ENCODE assay signal across 9 cellular contexts in the genomic region with DNA sequence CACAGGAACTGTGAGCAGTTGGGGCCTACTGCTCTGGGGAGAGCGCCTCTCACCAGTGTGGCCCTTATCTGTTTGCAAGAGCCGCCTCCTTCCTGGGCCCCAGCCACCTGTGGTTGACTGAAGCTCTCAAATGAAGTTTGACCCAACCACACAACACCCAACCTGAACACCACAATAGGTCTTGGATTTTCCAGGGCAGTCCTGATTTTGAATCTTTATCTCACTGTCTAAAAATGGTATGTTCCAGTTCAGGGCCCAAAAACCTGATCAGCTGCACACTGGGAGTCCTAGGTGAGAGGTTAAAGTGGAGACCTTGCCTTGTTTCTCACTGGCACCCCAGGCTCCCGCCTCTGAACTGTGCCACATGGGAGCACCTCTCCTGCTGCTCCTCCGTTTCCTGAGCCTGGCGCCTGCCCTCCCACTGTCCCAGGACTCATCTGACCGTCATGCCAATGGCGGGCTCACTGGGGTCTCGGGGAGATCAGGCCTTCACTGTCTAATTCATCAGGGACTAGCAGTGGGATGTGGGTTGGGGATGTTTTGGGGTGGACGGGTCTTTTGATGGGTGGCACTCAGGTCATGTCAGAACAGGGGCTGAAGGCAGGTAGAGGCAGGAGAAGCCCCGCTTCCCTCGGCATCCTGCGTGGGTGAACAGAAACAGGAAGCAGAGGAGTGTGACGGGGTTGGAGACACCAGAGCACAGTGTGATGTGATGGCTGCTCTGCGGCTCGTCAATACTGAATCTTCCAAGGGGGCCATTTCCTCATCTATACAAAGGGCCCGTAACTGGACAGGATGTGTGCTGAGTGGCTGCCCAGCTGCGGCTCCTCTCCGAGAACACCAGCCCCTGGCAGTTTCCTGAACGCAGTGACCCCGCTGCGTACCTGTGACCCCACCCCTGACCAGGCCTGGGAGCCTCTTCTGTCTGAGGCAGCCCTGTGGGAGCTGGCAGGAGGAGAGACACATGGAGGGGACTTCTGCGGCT. TPM values are rescaled to one million over a fixed set of nuclear protein-coding genes. Genes with fewer than 3 reads are reported as not detected.
A peak's percentile ranks its signal among the peaks of the same experiment; 100 is the strongest.
DNase-seq lines count a peak whose midpoint lies in the region; ATAC-seq and TF ChIP-seq lines count a peak whose summit lies in the region.
"Had no signal": no experiment of that assay in that cellular context is flagged by ENCODE, and none has a peak within 500 bp of the region (broad histone marks: within the 10 kb centered on the region; RNA-seq: fewer than 3 reads in every experiment).

No MANE protein-coding gene starts in this region.

- no peak overlapping the region for H2BK20ac ChIP-seq in H9 (ENCODE audit: low read depth, low read length, poor library complexity, severe bottlenecking)

- H3K36me3 ChIP-seq in heart right ventricle, result no peaks in the 10 kb centered on the region
- H3K36me3 ChIP-seq: SJSA1 had no signal

- no peaks in the 10 kb centered on the region for H3K36me3 Mint-ChIP-seq in T-helper 2 cell treated with Interferon-gamma antibody and Interleukin-4, amounts not matched to agents 5 μg/mL and 100 μg/mL, for 36 hours (ENCODE audit: low read depth)
- no peaks in the 10 kb centered on the region; a peak in 1 of 7 replicates for H3K36me3 Mint-ChIP-seq in H9 (ENCODE audit: insufficient read depth in 1 of 3, low read depth in 3 of 3)

- peaks cover 33% of the 10 kb centered on the region for H3K4me1 Mint-ChIP-seq in T-helper 2 cell treated with Interferon-gamma antibody and Interleukin-4, amounts not matched to agents 5 μg/mL and 100 μg/mL, for 36 hours (ENCODE audit: low read depth)
- H3K4me1 Mint-ChIP-seq in H9, result no peaks in the 10 kb centered on the region

- H3K9me3 Mint-ChIP-seq in T-helper 2 cell treated with Interferon-gamma antibody and Interleukin-4, amounts not matched to agents 5 μg/mL and 100 μg/mL, for 36 hours, result no peaks in the 10 kb centered on the region
- no peaks in the 10 kb centered on the region for H3K9me3 Mint-ChIP-seq in H9

- no peak overlapping the region for H2AFZ ChIP-seq in H9 (ENCODE audit: low read length)

- H3K4me3 ChIP-seq in heart right ventricle, result no peak overlapping the region
- H3K4me3 ChIP-seq: SJSA1 had no signal

- no peak overlapping the region for H3K9ac ChIP-seq in H9 (ENCODE audit: extremely low read depth, insufficient read length, low read length)

- peaks cover 0 to 21% (median 10%) of the 10 kb centered on the region in 9 donors for H3K4me1 ChIP-seq in heart right ventricle
- no peaks in the 10 kb centered on the region for H3K4me1 ChIP-seq in H9 (ENCODE audit: insufficient read depth, low read length)
- H3K4me1 ChIP-seq: SJSA1 had no signal

- TF ChIP-seq CTCF in heart right ventricle (IDR thresholded peaks at IDR 0.05), result no peak
- TF ChIP-seq CTCF in H9 (conservative IDR thresholded peaks at IDR 0.05), result no peak

- no peak overlapping the region for H2BK15ac ChIP-seq in H9 (ENCODE audit: low read depth, low read length)

- DNase-seq in heart right ventricle (no peak), cardiac septum (ENCODE audit: low spot score) (no peak), H9 (no peak), NCI-H524 (lab: John Stamatoyannopoulos, UW) (no peak), midbrain (lab: John Stamatoyannopoulos, UW) (no peak)
- peak; percentile 84 for DNase-seq in T-helper 2 cell treated with Interferon-gamma antibody and Interleukin-4, amounts not matched to agents 5 μg/mL and 100 μg/mL, for 36 hours (ENCODE audit: low spot score)
- peak; percentile 41 for DNase-seq in effector CD4-positive, alpha-beta T cell
- peak; percentile 24 to 34 for DNase-seq in stimulated activated CD8-positive, alpha-beta memory T cell treated with anti-CD3 and anti-CD28 coated beads, Interleukin-4, amount 100 ng/mL, for 1 hour (ENCODE audit: low read depth in 2 of 2, low spot score in 1 of 2)

- H3K27ac ChIP-seq in heart right ventricle (peak overlapping the region in 9 of 10 donors; percentile 6 to 77 (median 52)), H9 (ENCODE audit: insufficient read length, low read depth, low read length) (no peak overlapping the region)
- H3K27ac ChIP-seq: SJSA1 had no signal

- H3K14ac ChIP-seq in H9 (ENCODE audit: insufficient read depth, low read length), result no peak overlapping the region

- H3K9me3 ChIP-seq in heart right ventricle (no peaks in the 10 kb centered on the region), H9 (ENCODE audit: control insufficient read depth, low read depth, low read length) (no peaks in the 10 kb centered on the region)
- H3K9me3 ChIP-seq: SJSA1 had no signal

- WGBS in heart right ventricle, 2 donors, result 69 to 83% methylated on average over 22 of the region's 22 CpGs
- WGBS in H9 (ENCODE audit: extremely low coverage, insufficient read length, low lambda C conversion rate), result no CpG with 5 or more reads among the region's 22 CpGs

- no peaks in the 10 kb centered on the region for H3K27me3 ChIP-seq in heart right ventricle
- H3K27me3 ChIP-seq in H9 (ENCODE audit: insufficient read depth, low read length), result no peaks in the 10 kb centered on the region
- H3K27me3 ChIP-seq: SJSA1 had no signal

- H3K79me2 ChIP-seq in H9 (ENCODE audit: insufficient read depth, low read length), result no peaks in the 10 kb centered on the region

- H3K23ac ChIP-seq in H9 (ENCODE audit: insufficient read length, low read depth, low read length), result no peak overlapping the region

- no peak overlapping the region for H2BK120ac ChIP-seq in H9 (ENCODE audit: low read depth, low read length, poor library complexity, severe bottlenecking)

- no peak overlapping the region for H3K4me2 ChIP-seq in H9 (ENCODE audit: insufficient read depth, insufficient read length, low read length)

- H4K20me1 ChIP-seq in H9 (ENCODE audit: control insufficient read depth, insufficient read depth, insufficient read length), result no peaks in the 10 kb centered on the region

- intact Hi-C loops in heart right ventricle (cut with DNase I), result no loop called here
- intact Hi-C loops in cardiac septum (cut with DNase I), result no loop called here

- H4K5ac ChIP-seq in H9 (ENCODE audit: insufficient read length, low read depth, low read length), result no peak overlapping the region

- no peak overlapping the region for H3K56ac ChIP-seq in H9 (ENCODE audit: insufficient read length, low read depth, low read length)

- no peak overlapping the region for H4K91ac ChIP-seq in H9 (ENCODE audit: insufficient read length, low read depth, low read length)

- H3K79me1 ChIP-seq in H9 (ENCODE audit: insufficient read depth, low read depth, low read length, poor library complexity, severe bottlenecking), result no peaks in the 10 kb centered on the region

- H2AK5ac ChIP-seq in H9 (ENCODE audit: insufficient read length, low read length), result no peak overlapping the region

- H2BK5ac ChIP-seq in H9 (ENCODE audit: insufficient read length, low read length), result no peak overlapping the region

- peak; percentile 42 to 91 (median 68) for ATAC-seq in heart right ventricle

- no peaks in the 10 kb centered on the region for H3K23me2 ChIP-seq in H9 (ENCODE audit: insufficient read length, low read depth, low read length, poor library complexity, severe bottlenecking)

- H2BK12ac ChIP-seq in H9 (ENCODE audit: insufficient read length, low read depth, low read length), result no peak overlapping the region

- peak overlapping the region; percentile 70 for H3K4me3 Mint-ChIP-seq in T-helper 2 cell treated with Interferon-gamma antibody and Interleukin-4, amounts not matched to agents 5 μg/mL and 100 μg/mL, for 36 hours
- no peak overlapping the region for H3K4me3 Mint-ChIP-seq in H9

- H3K4ac ChIP-seq in H9 (ENCODE audit: low read depth, low read length), result no peak overlapping the region

- peak overlapping the region; percentile 92 for H3K27ac Mint-ChIP-seq in T-helper 2 cell treated with Interferon-gamma antibody and Interleukin-4, amounts not matched to agents 5 μg/mL and 100 μg/mL, for 36 hours
- H3K27ac Mint-ChIP-seq in H9, result peak overlapping the region in 1 of 3 experiments; percentile 34; a peak in 1 of 7 replicates

- peaks cover 21% of the 10 kb centered on the region for H3K27me3 Mint-ChIP-seq in T-helper 2 cell treated with Interferon-gamma antibody and Interleukin-4, amounts not matched to agents 5 μg/mL and 100 μg/mL, for 36 hours (ENCODE audit: low read depth)
- peaks cover 3% of the 10 kb centered on the region for H3K27me3 Mint-ChIP-seq in H9 (ENCODE audit: low read depth)

- no peak overlapping the region for H3T11ph ChIP-seq in H9 (ENCODE audit: low read length)

- no peak overlapping the region for H3K18ac ChIP-seq in H9 (ENCODE audit: insufficient read length, low read depth, low read length)

- no peak overlapping the region for H4K8ac ChIP-seq in H9 (replicated peaks; ENCODE audit: insufficient read length, low read depth, low read length)

RNA-seq across cellular contexts. Expression of a gene that starts 59.6 kb away (rescaled TPM):
- 10 to 100 TPM; 12.1 to 30.5 (median 16.6) TPM for total RNA-seq in heart right ventricle
- 10 to 100 TPM in 1 of 2 donors, 1 to 10 TPM in 1; 4.5 to 17.0 TPM for polyA plus RNA-seq in heart right ventricle
- 10.5 TPM for total RNA-seq in cardiac septum
- total RNA-seq in H9 (2021), result 3.8 and 4.0 TPM in 2 replicates

Comparison
In these comparisons a context has a peak if more than half of its experiments do, and no peak if none do; other contexts are left out.
1. DNase-seq: peak in T-helper 2 cell treated with Interferon-gamma antibody and Interleukin-4, amounts not matched to agents 5 μg/mL and 100 μg/mL, for 36 hours (single experiment), effector CD4-positive, alpha-beta T cell (single experiment) and stimulated activated CD8-positive, alpha-beta memory T cell treated with anti-CD3 and anti-CD28 coated beads, Interleukin-4, amount 100 ng/mL, for 1 hour (2 of 2); none in heart right ventricle (0 of 2), cardiac septum (single experiment), H9 (single experiment), NCI-H524 (0 of 2) and midbrain (single experiment).